ENCODE assay signal across 8 cellular contexts in the genomic region with DNA sequence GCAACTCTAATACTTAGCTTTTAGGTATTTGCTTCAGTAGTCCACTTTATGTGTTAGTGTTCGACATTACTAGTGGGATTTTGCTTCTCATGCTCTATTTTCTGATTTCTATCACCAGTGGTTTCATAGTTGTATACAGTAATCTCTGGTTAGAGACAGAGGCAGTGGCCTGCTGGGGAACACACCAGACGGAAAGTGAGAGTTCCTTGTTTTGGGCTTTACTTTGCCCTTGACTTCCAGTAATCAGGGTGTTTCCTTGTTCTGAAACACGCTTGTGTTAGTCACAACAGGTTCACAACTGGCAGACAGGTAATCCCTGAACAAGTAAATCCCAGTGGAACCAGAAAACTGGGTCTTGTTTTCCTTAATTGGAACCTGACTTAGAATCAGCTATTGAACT. TPM values are rescaled to one million over a fixed set of nuclear protein-coding genes. Genes with fewer than 3 reads are reported as not detected.
A peak's percentile ranks its signal among the peaks of the same experiment; 100 is the strongest.
DNase-seq lines count a peak whose midpoint lies in the region; ATAC-seq lines count a peak whose summit lies in the region.

No MANE protein-coding gene starts in this region.

- peak overlapping the region; percentile 24 to 82 (median 73); a peak in 20 of 22 replicates for H3K27ac ChIP-seq in BLaER1 treated with 17β-estradiol and CSF1 and Interleukin-3, amounts not matched to agents 10 nM and 100 nM
- no peak overlapping the region for H3K27ac ChIP-seq in mesenchymal stem cell (ENCODE audit: low read length, poor library complexity, severe bottlenecking)

- no peak overlapping the region for H2BK15ac ChIP-seq in mesenchymal stem cell (ENCODE audit: low read depth, poor library complexity, severe bottlenecking)

- no peak overlapping the region for H2AFZ ChIP-seq in mesenchymal stem cell (ENCODE audit: low read depth, low read length)

- no peak overlapping the region for H3K4me3 ChIP-seq in BLaER1 treated with 17β-estradiol and CSF1 and Interleukin-3, amounts not matched to agents 10 nM and 100 nM
- no peak overlapping the region for H3K4me3 ChIP-seq in mesenchymal stem cell (ENCODE audit: insufficient read depth in 1 of 2, low read depth in 1 of 2, low read length in 2 of 2)
- no peak overlapping the region for H3K4me3 ChIP-seq in HAP-1

- peaks cover 26 to 38% (median 33%) of the 10 kb centered on the region in 10 experiments for H3K4me1 ChIP-seq in BLaER1 treated with 17β-estradiol and CSF1 and Interleukin-3, amounts not matched to agents 10 nM and 100 nM
- peaks cover 11% of the 10 kb centered on the region for H3K4me1 ChIP-seq in mesenchymal stem cell (ENCODE audit: control insufficient read depth, insufficient read depth, low read depth, low read length)
- peaks cover 19% of the 10 kb centered on the region for H3K4me1 ChIP-seq in HAP-1

- H2BK120ac ChIP-seq in mesenchymal stem cell (ENCODE audit: low read depth, low read length): no peak overlapping the region

- no peaks in the 10 kb centered on the region for H3K27me3 Mint-ChIP-seq in activated T-helper 17 cell treated with anti-CD3 and anti-CD28 coated beads, Interleukin-2, amount 50 U/mL, for 72 hours

- H2BK12ac ChIP-seq in mesenchymal stem cell (ENCODE audit: low read length in 2 of 2): no peak overlapping the region

- peak overlapping the region; percentile 86 for H3K4me3 Mint-ChIP-seq in activated T-helper 17 cell treated with anti-CD3 and anti-CD28 coated beads, Interleukin-2, amount 50 U/mL, for 72 hours

- peaks cover 7% of the 10 kb centered on the region for H3K36me3 Mint-ChIP-seq in activated T-helper 17 cell treated with anti-CD3 and anti-CD28 coated beads, Interleukin-2, amount 50 U/mL, for 72 hours (ENCODE audit: low read depth)

- H3K4me1 Mint-ChIP-seq in activated T-helper 17 cell treated with anti-CD3 and anti-CD28 coated beads, Interleukin-2, amount 50 U/mL, for 72 hours: peaks cover 58% of the 10 kb centered on the region

- no peak overlapping the region for H2BK5ac ChIP-seq in mesenchymal stem cell (ENCODE audit: low read depth, low read length, poor library complexity, severe bottlenecking)

- H3K27me3 ChIP-seq in BLaER1 treated with 17β-estradiol and CSF1 and Interleukin-3, amounts not matched to agents 10 nM and 100 nM: no peaks in the 10 kb centered on the region
- H3K27me3 ChIP-seq in mesenchymal stem cell (ENCODE audit: control insufficient read depth in 1 of 2, insufficient read depth in 1 of 2, low read length in 2 of 2): no peaks in the 10 kb centered on the region
- no peaks in the 10 kb centered on the region for H3K27me3 ChIP-seq in HAP-1 (ENCODE audit: low read depth)

- H3K9ac ChIP-seq in BLaER1 treated with 17β-estradiol and CSF1 and Interleukin-3, amounts not matched to agents 10 nM and 100 nM: peak overlapping the region in 8 of 11 experiments; percentile 45 to 73 (median 68); a peak in 9 of 22 replicates
- peak overlapping the region; percentile 82 for H3K9ac ChIP-seq in mesenchymal stem cell (ENCODE audit: low read length)

- no peak for DNase-seq in mesenchymal stem cell
- DNase-seq in HAP-1 (ENCODE audit: low spot score in 2 of 2): no peak
- no peak for DNase-seq in NCI-H82 (lab: John Stamatoyannopoulos, UW)

- H4K8ac ChIP-seq in mesenchymal stem cell (ENCODE audit: low read length): no peak overlapping the region

- no peak overlapping the region for H3K14ac ChIP-seq in mesenchymal stem cell (ENCODE audit: low read length in 2 of 2)

- H3K9me3 Mint-ChIP-seq in activated T-helper 17 cell treated with anti-CD3 and anti-CD28 coated beads, Interleukin-2, amount 50 U/mL, for 72 hours: no peaks in the 10 kb centered on the region

- H3K18ac ChIP-seq in mesenchymal stem cell (ENCODE audit: low read depth in 1 of 2, low read length in 2 of 2): no peak overlapping the region

- no peak overlapping the region for H3K23ac ChIP-seq in mesenchymal stem cell (ENCODE audit: low read length in 2 of 2)

- peaks cover 0 to 4% (median 0%) of the 10 kb centered on the region in 11 experiments; a peak in 1 of 22 replicates for H3K36me3 ChIP-seq in BLaER1 treated with 17β-estradiol and CSF1 and Interleukin-3, amounts not matched to agents 10 nM and 100 nM
- no peaks in the 10 kb centered on the region for H3K36me3 ChIP-seq in mesenchymal stem cell (ENCODE audit: control insufficient read depth in 1 of 2, insufficient read depth in 2 of 2, low read depth in 1 of 2, low read length in 2 of 2)
- no peaks in the 10 kb centered on the region for H3K36me3 ChIP-seq in HAP-1 (replicated peaks)

- H3K27ac Mint-ChIP-seq in activated T-helper 17 cell treated with anti-CD3 and anti-CD28 coated beads, Interleukin-2, amount 50 U/mL, for 72 hours: peak overlapping the region; percentile 92

- H3K9me3 ChIP-seq in BLaER1 treated with 17β-estradiol and CSF1 and Interleukin-3, amounts not matched to agents 10 nM and 100 nM (replicated peaks in 1 of 11): no peaks in the 10 kb centered on the region; a peak in 2 of 22 replicates
- H3K9me3 ChIP-seq in mesenchymal stem cell (ENCODE audit: control insufficient read depth, low read length) (no peaks in the 10 kb centered on the region), HAP-1 (no peaks in the 10 kb centered on the region)

- H4K91ac ChIP-seq in mesenchymal stem cell (ENCODE audit: low read length): no peak overlapping the region

- peak overlapping the region; percentile 74 to 88 (median 80) for H3K4me2 ChIP-seq in BLaER1 treated with 17β-estradiol and CSF1 and Interleukin-3, amounts not matched to agents 10 nM and 100 nM
- no peak overlapping the region for H3K4me2 ChIP-seq in mesenchymal stem cell (ENCODE audit: low read length, poor library complexity, severe bottlenecking)

- peak overlapping the region; percentile 20 for H2AK5ac ChIP-seq in mesenchymal stem cell (ENCODE audit: low read length, severe bottlenecking)

- WGBS in mesenchymal stem cell: 93% methylated on average over 3 of the region's 3 CpGs

- peaks cover 18% of the 10 kb centered on the region for H3K79me1 ChIP-seq in mesenchymal stem cell (replicated peaks; ENCODE audit: low read length, poor library complexity, severe bottlenecking)

- peaks cover 0 to 53% (median 0%) of the 10 kb centered on the region in 11 experiments; a peak in 6 of 22 replicates for H4K20me1 ChIP-seq in BLaER1 treated with 17β-estradiol and CSF1 and Interleukin-3, amounts not matched to agents 10 nM and 100 nM

- ATAC-seq in GM21723 (IDR thresholded peaks at IDR 0.05; ENCODE audit: unreplicated experiment) (peak; percentile 53), GM21381 (IDR thresholded peaks at IDR 0.05; ENCODE audit: unreplicated experiment) (no peak), HG02571 (IDR thresholded peaks at IDR 0.05; ENCODE audit: unreplicated experiment) (no peak)
- peak; percentile 82 for ATAC-seq in activated T-helper 17 cell treated with anti-CD3 and anti-CD28 coated beads, Interleukin-2, amount 50 U/mL, for 72 hours (replicated peaks)

- in situ Hi-C loops in HAP-1 (cut with MboI; ENCODE audit: low sequenced_read_pairs): no loop called here

- no peak overlapping the region for H3K4ac ChIP-seq in mesenchymal stem cell (ENCODE audit: low read depth in 1 of 2, low read length in 2 of 2)

RNA-seq across cellular contexts. Expression of a gene that starts 56.0 kb away (rescaled TPM):
- total RNA-seq in activated T-helper 17 cell treated with anti-CD3 and anti-CD28 coated beads, Interleukin-2, amount 50 U/mL, for 72 hours: 100 to 1,000 TPM in 1 of 2 donors, 10 to 100 TPM in 1; 84.5 to 105 TPM
- 52.9 TPM for polyA plus RNA-seq in mesenchymal stem cell (2013, experiment 1 of 2)
- 52.3 TPM for polyA plus RNA-seq in mesenchymal stem cell (2013, experiment 2 of 2)

Comparison
In these comparisons a context has a peak if more than half of its experiments do, and no peak if none do; other contexts are left out.
1. ATAC-seq: peak in GM21723 (single experiment) and activated T-helper 17 cell treated with anti-CD3 and anti-CD28 coated beads, Interleukin-2, amount 50 U/mL, for 72 hours (single experiment); none in GM21381 (single experiment) and HG02571 (single experiment).